1 cellular context compared by ENCODE assay signal in the genomic region with DNA sequence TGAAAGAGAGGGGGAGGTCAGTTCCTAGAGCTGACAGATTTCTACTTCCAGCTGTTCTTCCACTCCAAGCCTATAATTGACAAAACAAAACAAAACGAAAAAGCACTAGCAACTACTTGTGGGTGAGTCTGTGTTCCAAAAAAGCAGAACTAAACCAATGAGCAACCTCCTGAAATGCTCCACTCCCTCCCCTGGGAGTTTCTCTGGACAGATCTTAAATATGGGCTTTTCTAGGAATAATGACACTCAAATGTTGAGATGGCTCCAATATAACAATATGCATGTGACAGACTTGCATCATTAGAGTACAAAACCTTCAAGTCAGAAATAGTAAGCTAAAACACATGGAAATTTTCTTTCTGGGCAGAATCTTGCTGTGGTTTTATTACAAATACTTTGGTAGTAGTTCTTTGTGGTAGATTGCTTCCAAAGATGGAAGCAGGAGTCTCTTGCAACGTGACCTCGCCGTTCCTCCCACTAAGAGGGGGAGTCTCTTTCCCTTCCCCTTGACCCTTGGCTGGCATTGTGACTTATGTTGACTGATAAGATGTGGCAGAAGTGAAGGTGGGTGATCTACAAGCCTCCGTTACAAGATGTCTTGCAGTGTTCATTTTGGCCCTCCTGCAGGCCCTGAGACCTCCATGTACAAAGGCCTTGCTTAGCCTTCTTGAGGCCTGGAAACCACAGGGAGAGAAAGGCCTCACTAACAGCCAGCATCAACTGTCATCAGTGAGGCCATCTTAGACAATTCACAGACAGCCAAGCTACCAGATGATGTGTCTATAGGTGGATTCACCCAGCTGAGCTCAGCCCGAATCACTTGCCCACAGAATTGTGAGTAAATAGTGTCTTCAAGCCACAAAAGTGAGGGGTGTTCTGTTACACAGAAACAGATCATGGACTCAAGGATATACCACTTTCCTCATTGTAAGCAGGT.
TF ChIP-seq lines count a peak whose summit lies in the region.

No MANE protein-coding gene starts in this region.

TF ChIP-seq in HepG2, 621 proteins besides CTCF, POLR2A, EP300 and RAD21 (continued from another document):
- TF ChIP-seq, protein P1, sequence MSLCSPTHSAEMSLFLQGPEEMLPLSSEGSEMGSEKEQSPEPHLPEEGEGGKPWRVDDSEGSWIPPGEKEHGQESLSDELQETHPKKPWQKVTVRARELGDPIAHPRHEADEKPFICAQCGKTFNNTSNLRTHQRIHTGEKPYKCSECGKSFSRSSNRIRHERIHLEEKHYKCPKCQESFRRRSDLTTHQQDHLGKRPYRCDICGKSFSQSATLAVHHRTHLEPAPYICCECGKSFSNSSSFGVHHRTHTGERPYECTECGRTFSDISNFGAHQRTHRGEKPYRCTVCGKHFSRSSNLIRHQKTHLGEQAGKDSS (CRISPR knock-in tag; IDR thresholded peaks at IDR 0.05; ENCODE audit: borderline replicate concordance, low read depth): no peak
- TF ChIP-seq KDM4B (CRISPR knock-in tag; IDR thresholded peaks at IDR 0.05): no peak
- no peak for TF ChIP-seq ISX (CRISPR knock-in tag; conservative IDR thresholded peaks at IDR 0.05)
- no peak for TF ChIP-seq SAFB2 (CRISPR knock-in tag; IDR thresholded peaks at IDR 0.05; ENCODE audit: borderline replicate concordance, low read depth)
- TF ChIP-seq HOXA3 (CRISPR knock-in tag; IDR thresholded peaks at IDR 0.05): no peak
- no peak for TF ChIP-seq LBX2 (CRISPR knock-in tag; IDR thresholded peaks at IDR 0.05; ENCODE audit: borderline replicate concordance)
- no peak for TF ChIP-seq MZF1 (CRISPR knock-in tag; IDR thresholded peaks at IDR 0.05; ENCODE audit: borderline replicate concordance)
- TF ChIP-seq ZNF264 (CRISPR knock-in tag; IDR thresholded peaks at IDR 0.05): no peak
- TF ChIP-seq CBX5 (CRISPR knock-in tag; IDR thresholded peaks at IDR 0.05; ENCODE audit: borderline replicate concordance): no peak
